In the genomic region with DNA sequence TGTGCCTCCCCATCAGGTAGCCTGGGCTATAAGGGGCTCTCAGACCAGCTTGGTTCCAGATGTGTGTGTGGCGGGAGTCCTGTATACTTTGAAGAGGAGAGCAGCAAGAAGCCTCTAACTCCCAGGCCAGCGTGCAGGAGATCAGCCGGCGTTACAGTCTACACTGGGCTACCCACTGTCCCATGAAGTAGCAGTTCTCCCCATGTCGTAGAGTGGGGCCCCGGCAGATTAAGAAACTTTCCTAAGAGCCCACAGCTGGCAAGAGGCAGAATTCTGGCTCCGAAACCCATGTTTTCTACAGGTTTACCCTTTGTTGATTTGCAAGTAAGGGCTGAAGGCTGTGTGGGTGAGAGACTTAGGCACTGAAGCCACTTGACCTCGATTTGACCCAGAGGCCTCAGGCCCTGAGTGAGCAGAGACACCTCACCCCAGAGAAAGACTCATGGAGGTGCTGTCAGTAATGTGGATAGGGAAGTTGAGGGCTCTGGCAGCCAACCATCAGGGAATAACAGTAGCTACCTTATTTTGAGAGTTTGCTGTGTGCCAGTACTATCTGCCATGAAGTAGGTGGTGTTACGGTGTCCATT, we compare ENCODE assay signal across 8 cellular contexts. TPM values are rescaled to one million over a fixed set of nuclear protein-coding genes. Genes with fewer than 3 reads are reported as not detected.
DNase-seq lines count a peak whose midpoint lies in the region; ATAC-seq and TF ChIP-seq lines count a peak whose summit lies in the region.

No MANE protein-coding gene starts in this region.

- H3K4me3 Mint-ChIP-seq in activated B cell treated with CpG ODN at 0.5 μM for 24 hours (peak overlapping the region; percentile 93), glutamatergic neuron (ENCODE audit: unreplicated experiment) (peak overlapping the region; percentile 82)
- peak overlapping the region; percentile 86 for H3K4me3 Mint-ChIP-seq in stimulated activated memory B cell treated with anti-CD40 and anti-IgM and Interleukin-4, amounts not matched to agents 10 μg/mL and 1 μg/mL and 100 μg/mL, for 72 hours

- CTCF ChIA-PET in activated B cell treated with CpG ODN at 0.5 μM for 24 hours (lab: Charles Lee) = interaction anchor here (1.1 to 1.9 kb wide), 7 partner anchors 7 to 87 kb away, joined by 3 to 25 read pairs (median 7); no protein-coding TSS in a partner anchor

- peak; percentile 86 for DNase-seq in CD1c-positive myeloid dendritic cell (ENCODE audit: extremely low spot score)
- DNase-seq in activated B cell treated with CpG ODN at 0.5 μM for 24 hours = no peak
- DNase-seq in glutamatergic neuron = no peak
- DNase-seq in DMS79 (lab: John Stamatoyannopoulos, UW) = no peak

- peak overlapping the region; percentile 98 for H3K27ac Mint-ChIP-seq in activated B cell treated with CpG ODN at 0.5 μM for 24 hours
- no peak overlapping the region for H3K27ac Mint-ChIP-seq in glutamatergic neuron (ENCODE audit: unreplicated experiment)
- H3K27ac Mint-ChIP-seq in stimulated activated memory B cell treated with anti-CD40 and anti-IgM and Interleukin-4, amounts not matched to agents 10 μg/mL and 1 μg/mL and 100 μg/mL, for 72 hours = peak overlapping the region; percentile 93

- peaks cover 54% of the 10 kb centered on the region for H3K4me1 Mint-ChIP-seq in activated B cell treated with CpG ODN at 0.5 μM for 24 hours
- H3K4me1 Mint-ChIP-seq in glutamatergic neuron (ENCODE audit: low read depth, unreplicated experiment) = peaks cover 21% of the 10 kb centered on the region
- peaks cover 68% of the 10 kb centered on the region for H3K4me1 Mint-ChIP-seq in stimulated activated memory B cell treated with anti-CD40 and anti-IgM and Interleukin-4, amounts not matched to agents 10 μg/mL and 1 μg/mL and 100 μg/mL, for 72 hours

- POLR2A ChIA-PET in activated B cell treated with CpG ODN at 0.5 μM for 24 hours (lab: Charles Lee) = interaction anchor here (0.6 to 18.9 kb wide), 19 partner anchors 11 to 616 kb away, joined by 3 to 593 read pairs (median 9); partner anchors contain the start of genes BAG1, CHMP5, DNAJA1 and NFX1

- H3K36me3 Mint-ChIP-seq in activated B cell treated with CpG ODN at 0.5 μM for 24 hours (ENCODE audit: low read depth) (peaks cover 25% of the 10 kb centered on the region), glutamatergic neuron (ENCODE audit: unreplicated experiment) (no peaks in the 10 kb centered on the region)
- H3K36me3 Mint-ChIP-seq in stimulated activated memory B cell treated with anti-CD40 and anti-IgM and Interleukin-4, amounts not matched to agents 10 μg/mL and 1 μg/mL and 100 μg/mL, for 72 hours = peaks cover 9% of the 10 kb centered on the region

- intact Hi-C loops in activated B cell treated with CpG ODN at 0.5 μM for 24 hours (cut with micrococcal nuclease) = loop anchor here (1.0 to 10.0 kb wide), 12 partner anchors 9 to 613 kb away; partner anchors contain the start of genes BAG1, DNAJA1, NFX1 and SMIM27

- H3K9me3 Mint-ChIP-seq in activated B cell treated with CpG ODN at 0.5 μM for 24 hours (no peaks in the 10 kb centered on the region), glutamatergic neuron (ENCODE audit: unreplicated experiment) (peaks cover 4% of the 10 kb centered on the region)
- H3K9me3 Mint-ChIP-seq in stimulated activated memory B cell treated with anti-CD40 and anti-IgM and Interleukin-4, amounts not matched to agents 10 μg/mL and 1 μg/mL and 100 μg/mL, for 72 hours = no peaks in the 10 kb centered on the region

- TF ChIP-seq CTCF in activated B cell treated with CpG ODN at 0.5 μM for 24 hours (IDR thresholded peaks at IDR 0.05) (no peak), glutamatergic neuron (IDR thresholded peaks at IDR 0.05; ENCODE audit: partially characterized antibody, unreplicated experiment) (no peak)

- H3K27me3 Mint-ChIP-seq in activated B cell treated with CpG ODN at 0.5 μM for 24 hours = no peaks in the 10 kb centered on the region
- H3K27me3 Mint-ChIP-seq in glutamatergic neuron (ENCODE audit: unreplicated experiment) = peaks cover 9% of the 10 kb centered on the region
- H3K27me3 Mint-ChIP-seq in stimulated activated memory B cell treated with anti-CD40 and anti-IgM and Interleukin-4, amounts not matched to agents 10 μg/mL and 1 μg/mL and 100 μg/mL, for 72 hours = no peaks in the 10 kb centered on the region

- peak; percentile 0 for ATAC-seq in HG03097 (IDR thresholded peaks at IDR 0.05; ENCODE audit: low FRiP score, unreplicated experiment)
- ATAC-seq in activated B cell treated with CpG ODN at 0.5 μM for 24 hours (ENCODE audit: low read depth) = peak; percentile 2
- peak; percentile 2 for ATAC-seq in stimulated activated memory B cell treated with anti-CD40 and anti-IgM and Interleukin-4, amounts not matched to agents 10 μg/mL and 1 μg/mL and 100 μg/mL, for 72 hours
- ATAC-seq in GM19023 (IDR thresholded peaks at IDR 0.05; ENCODE audit: unreplicated experiment) = no peak
- ATAC-seq in GM18511 (IDR thresholded peaks at IDR 0.05; ENCODE audit: unreplicated experiment) = no peak

RNA-seq across cellular contexts. Expression of gene B4GALT1, which starts 0.9 kb away (rescaled TPM):
- 111 and 118 TPM in 2 replicates for total RNA-seq in activated B cell treated with CpG ODN at 0.5 μM for 24 hours
- total RNA-seq in glutamatergic neuron (ENCODE audit: unreplicated experiment) = 5.4 TPM

Comparison
In these comparisons a context has a peak if more than half of its experiments do, and no peak if none do; other contexts are left out.
1. ATAC-seq: peak in HG03097 (single experiment), activated B cell treated with CpG ODN at 0.5 μM for 24 hours (single experiment) and stimulated activated memory B cell treated with anti-CD40 and anti-IgM and Interleukin-4, amounts not matched to agents 10 μg/mL and 1 μg/mL and 100 μg/mL, for 72 hours (single experiment); none in GM19023 (single experiment) and GM18511 (single experiment).
2. RNA of gene B4GALT1, which starts 0.9 kb away (total RNA-seq): 111 to 118 TPM in activated B cell treated with CpG ODN at 0.5 μM for 24 hours; 5.4 TPM in glutamatergic neuron (single experiment); every median in the first group is over 10 times any median in the second.
3. Peak in every context shown above with its lines, with median percentiles within 50 percentile points of each other: H3K4me3 Mint-ChIP-seq.